1 cellular context compared by ENCODE assay signal in the genomic region with DNA sequence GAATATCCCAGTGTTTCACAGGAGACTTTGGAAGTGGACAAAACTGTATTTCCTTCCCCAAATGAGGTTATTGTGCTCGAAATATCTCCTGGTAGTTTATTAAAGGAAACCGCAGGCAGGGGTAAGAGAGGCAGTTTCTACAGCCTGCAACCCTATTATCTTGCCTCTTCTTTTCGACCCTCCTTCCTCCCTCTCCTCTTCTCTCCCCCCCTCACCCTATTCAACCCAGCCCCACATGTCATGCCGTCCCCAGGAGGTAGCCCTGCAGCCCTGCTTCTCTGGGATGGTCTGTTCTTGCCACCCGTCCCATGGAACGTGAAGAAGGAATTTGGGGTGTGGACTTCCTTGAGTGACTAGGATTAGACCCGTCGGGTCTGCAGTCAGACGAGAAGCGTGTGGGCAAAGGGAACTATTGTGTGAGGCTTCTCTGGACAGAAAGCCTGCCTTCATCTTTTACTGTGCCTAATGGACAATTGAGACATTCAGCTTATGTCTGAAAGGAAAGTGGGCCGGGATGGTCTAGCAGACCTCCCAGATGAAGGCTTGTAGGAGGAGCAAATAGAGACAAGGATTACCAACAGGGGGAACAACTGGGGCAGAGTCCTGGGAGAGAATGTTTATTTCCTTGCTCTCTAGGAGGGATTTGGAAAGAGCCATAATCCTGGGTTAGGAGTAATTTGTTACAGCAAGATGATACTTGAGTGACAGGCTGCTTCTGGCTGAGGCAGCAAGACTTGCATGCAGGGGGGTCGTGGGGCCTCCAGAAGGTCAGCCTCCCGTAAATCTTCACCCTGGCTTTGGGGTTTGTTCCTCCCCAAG.
TF ChIP-seq lines count a peak whose summit lies in the region.

No MANE protein-coding gene starts in this region.

TF ChIP-seq in HepG2, 621 proteins besides CTCF, POLR2A, EP300 and RAD21 (continued from another document):
- TF ChIP-seq, protein P1, sequence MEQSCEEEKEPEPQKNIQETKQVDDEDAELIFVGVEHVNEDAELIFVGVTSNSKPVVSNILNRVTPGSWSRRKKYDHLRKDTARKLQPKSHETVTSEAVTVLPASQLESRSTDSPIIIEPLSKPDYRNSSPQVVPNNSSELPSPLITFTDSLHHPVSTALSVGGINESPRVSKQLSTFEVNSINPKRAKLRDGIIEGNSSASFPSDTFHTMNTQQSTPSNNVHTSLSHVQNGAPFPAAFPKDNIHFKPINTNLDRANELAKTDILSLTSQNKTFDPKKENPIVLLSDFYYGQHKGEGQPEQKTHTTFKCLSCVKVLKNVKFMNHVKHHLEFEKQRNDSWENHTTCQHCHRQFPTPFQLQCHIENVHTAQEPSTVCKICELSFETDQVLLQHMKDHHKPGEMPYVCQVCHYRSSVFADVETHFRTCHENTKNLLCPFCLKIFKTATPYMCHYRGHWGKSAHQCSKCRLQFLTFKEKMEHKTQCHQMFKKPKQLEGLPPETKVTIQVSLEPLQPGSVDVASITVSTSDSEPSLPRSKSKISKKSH (CRISPR knock-in tag; IDR thresholded peaks at IDR 0.05; ENCODE audit: borderline replicate concordance) = no peak
- no peak for TF ChIP-seq DNMT3B (CRISPR knock-in tag; conservative IDR thresholded peaks at IDR 0.05)
- peak; percentile 56 for TF ChIP-seq BCL6 (CRISPR knock-in tag; IDR thresholded peaks at IDR 0.05)
- TF ChIP-seq SUZ12 (IDR thresholded peaks at IDR 0.05; ENCODE audit: low read depth, low read length) = no peak
- no peak for TF ChIP-seq ZMYM3 (CRISPR knock-in tag; IDR thresholded peaks at IDR 0.05)
- TF ChIP-seq, protein P2, sequence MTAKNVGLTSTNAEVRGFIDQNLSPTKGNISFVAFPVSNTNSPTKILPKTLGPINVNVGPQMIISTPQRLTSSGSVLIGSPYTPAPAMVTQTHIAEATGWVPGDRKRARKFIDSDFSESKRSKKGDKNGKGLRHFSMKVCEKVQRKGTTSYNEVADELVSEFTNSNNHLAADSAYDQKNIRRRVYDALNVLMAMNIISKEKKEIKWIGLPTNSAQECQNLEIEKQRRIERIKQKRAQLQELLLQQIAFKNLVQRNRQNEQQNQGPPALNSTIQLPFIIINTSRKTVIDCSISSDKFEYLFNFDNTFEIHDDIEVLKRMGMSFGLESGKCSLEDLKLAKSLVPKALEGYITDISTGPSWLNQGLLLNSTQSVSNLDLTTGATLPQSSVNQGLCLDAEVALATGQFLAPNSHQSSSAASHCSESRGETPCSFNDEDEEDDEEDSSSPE (CRISPR knock-in tag; IDR thresholded peaks at IDR 0.05) = no peak
- no peak for TF ChIP-seq SP1 (IDR thresholded peaks at IDR 0.05)
- no peak for TF ChIP-seq SP1 (CRISPR knock-in tag; IDR thresholded peaks at IDR 0.05)
- TF ChIP-seq, protein P3, sequence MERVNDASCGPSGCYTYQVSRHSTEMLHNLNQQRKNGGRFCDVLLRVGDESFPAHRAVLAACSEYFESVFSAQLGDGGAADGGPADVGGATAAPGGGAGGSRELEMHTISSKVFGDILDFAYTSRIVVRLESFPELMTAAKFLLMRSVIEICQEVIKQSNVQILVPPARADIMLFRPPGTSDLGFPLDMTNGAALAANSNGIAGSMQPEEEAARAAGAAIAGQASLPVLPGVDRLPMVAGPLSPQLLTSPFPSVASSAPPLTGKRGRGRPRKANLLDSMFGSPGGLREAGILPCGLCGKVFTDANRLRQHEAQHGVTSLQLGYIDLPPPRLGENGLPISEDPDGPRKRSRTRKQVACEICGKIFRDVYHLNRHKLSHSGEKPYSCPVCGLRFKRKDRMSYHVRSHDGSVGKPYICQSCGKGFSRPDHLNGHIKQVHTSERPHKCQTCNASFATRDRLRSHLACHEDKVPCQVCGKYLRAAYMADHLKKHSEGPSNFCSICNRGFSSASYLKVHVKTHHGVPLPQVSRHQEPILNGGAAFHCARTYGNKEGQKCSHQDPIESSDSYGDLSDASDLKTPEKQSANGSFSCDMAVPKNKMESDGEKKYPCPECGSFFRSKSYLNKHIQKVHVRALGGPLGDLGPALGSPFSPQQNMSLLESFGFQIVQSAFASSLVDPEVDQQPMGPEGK (CRISPR knock-in tag; IDR thresholded peaks at IDR 0.05) = 0 out of 2 replicates have a peak, but pooled peaks have one; percentile 22
- no peak for TF ChIP-seq KLF15 (CRISPR knock-in tag; IDR thresholded peaks at IDR 0.05; ENCODE audit: borderline replicate concordance)
- TF ChIP-seq ZNF230 (CRISPR knock-in tag; IDR thresholded peaks at IDR 0.05) = no peak
- TF ChIP-seq ZNF20 (CRISPR knock-in tag; IDR thresholded peaks at IDR 0.05) = no peak
- TF ChIP-seq TMF1 (CRISPR knock-in tag; IDR thresholded peaks at IDR 0.05; ENCODE audit: low read depth) = no peak
- TF ChIP-seq ZNF644 (CRISPR knock-in tag; IDR thresholded peaks at IDR 0.05; ENCODE audit: low read depth) = no peak
- no peak for TF ChIP-seq ZNF235 (CRISPR knock-in tag; IDR thresholded peaks at IDR 0.05; ENCODE audit: borderline replicate concordance)
TF ChIP-seq in HepG2: peak in this region for 8.
